ENCODE assay signal across 13 cellular contexts in genomic region chr7:100085515-100085914, GRCh38.
"Had no signal": no experiment of that assay in that cellular context is flagged by ENCODE, and none has a peak within 500 bp of the region (broad histone marks: within the 10 kb centered on the region; RNA-seq: fewer than 3 reads in every experiment).

No MANE protein-coding gene starts in this region.

- DNase-seq: activated B cell treated with CpG ODN at 0.5 μM for 24 hours; activated CD8-positive, alpha-beta memory T cell treated with anti-CD3 and anti-CD28 coated beads for 24 hours; activated naive CD4-positive, alpha-beta T cell treated with Interleukin-2 at 50 U/mL for 16 hours; anterior cingulate cortex; brain microvascular endothelial cell; effector CD8-positive, alpha-beta T cell; foreskin melanocyte; midbrain; stimulated activated CD4-positive, alpha-beta T cell treated with anti-CD3 and anti-CD28 coated beads, Interleukin-2, amount 100 ng/mL, for 48 hours; stimulated activated naive CD4-positive, alpha-beta T cell treated with Interleukin-2 at 50 U/mL for 16 hours; T-helper 2 cell; trophoblast cell had no signal

- H3K27ac ChIP-seq: brain microvascular endothelial cell, coronary artery had no signal

- H3K4me3 ChIP-seq: coronary artery had no signal

- H3K27me3 ChIP-seq: brain microvascular endothelial cell had no signal
